ENCODE assay signal across 2 cellular contexts in the genomic region with DNA sequence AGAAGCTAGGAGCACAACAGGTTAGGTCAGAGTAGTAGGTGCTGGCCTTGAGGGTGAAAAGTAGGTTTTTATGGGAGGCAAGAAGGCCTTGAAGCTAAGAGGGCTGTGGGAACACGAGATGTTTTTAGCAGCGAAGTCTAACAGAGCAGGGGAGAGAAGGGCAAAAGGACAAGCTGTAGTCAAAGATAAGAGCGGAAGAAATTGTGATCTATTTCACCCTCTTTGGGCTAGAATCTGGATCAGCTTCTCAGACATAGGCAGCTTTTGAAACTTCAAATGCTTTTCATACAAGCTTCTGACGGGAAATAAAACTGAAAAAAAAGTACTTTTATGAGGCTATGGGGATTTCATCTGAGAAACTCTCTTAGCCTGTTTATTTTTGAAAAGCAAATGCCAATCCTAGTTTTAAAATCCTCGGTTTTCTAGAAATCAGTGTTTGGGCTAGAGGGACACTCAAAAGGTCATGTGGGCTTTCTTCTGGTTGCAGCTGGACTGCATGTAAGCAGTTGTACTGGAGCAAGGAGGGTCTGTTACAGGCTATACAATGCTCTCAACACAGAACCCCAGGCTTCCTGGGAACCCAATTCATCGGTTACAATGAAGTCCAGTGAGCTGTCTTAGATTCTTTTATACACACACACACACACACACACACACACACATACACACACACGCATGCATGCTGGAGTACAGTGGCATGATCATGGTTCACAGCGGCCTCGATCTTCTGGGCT.
TF ChIP-seq lines count a peak whose summit lies in the region.

No MANE protein-coding gene starts in this region.

TF ChIP-seq in neural cell, 6 proteins besides CTCF, POLR2A, EP300 and RAD21 (continued from another document):
- TF ChIP-seq REST (IDR thresholded peaks at IDR 0.05; ENCODE audit: borderline replicate concordance) = no peak
- no peak for TF ChIP-seq EZH2 (IDR thresholded peaks at IDR 0.05; ENCODE audit: borderline replicate concordance, insufficient read depth, low read length, poor library complexity, severe bottlenecking)
- no peak for TF ChIP-seq SMC3 (conservative IDR thresholded peaks at IDR 0.05; ENCODE audit: poor library complexity)
- TF ChIP-seq POLR2AphosphoS5 (IDR thresholded peaks at IDR 0.05) = no peak
- TF ChIP-seq TAF1 (IDR thresholded peaks at IDR 0.05; ENCODE audit: low read depth) = no peak

TF ChIP-seq in WTC11, 78 proteins besides CTCF, POLR2A, EP300 and RAD21 (continued from another document):
- TF ChIP-seq ZNF532 (CRISPR knock-in tag; IDR thresholded peaks at IDR 0.05; ENCODE audit: borderline replicate concordance) (no peak), ZNF671 (CRISPR knock-in tag; IDR thresholded peaks at IDR 0.05) (no peak), CREB1 (CRISPR knock-in tag; IDR thresholded peaks at IDR 0.05) (no peak), NR2C2 (CRISPR knock-in tag; IDR thresholded peaks at IDR 0.05) (no peak), ERG (CRISPR knock-in tag; IDR thresholded peaks at IDR 0.05) (no peak), SOX15 (CRISPR knock-in tag; IDR thresholded peaks at IDR 0.05) (no peak), KAT7 (CRISPR knock-in tag; IDR thresholded peaks at IDR 0.05; ENCODE audit: borderline replicate concordance) (no peak), E2F5 (CRISPR knock-in tag; IDR thresholded peaks at IDR 0.05) (no peak), TEAD4 (CRISPR knock-in tag; IDR thresholded peaks at IDR 0.05) (no peak), ZNF423 (CRISPR knock-in tag; IDR thresholded peaks at IDR 0.05) (no peak), ESRRA (CRISPR knock-in tag; IDR thresholded peaks at IDR 0.05; ENCODE audit: borderline replicate concordance) (no peak), MAX (CRISPR knock-in tag; IDR thresholded peaks at IDR 0.05) (no peak), EMX1 (CRISPR knock-in tag; IDR thresholded peaks at IDR 0.05) (no peak)
- TF ChIP-seq, protein P1, sequence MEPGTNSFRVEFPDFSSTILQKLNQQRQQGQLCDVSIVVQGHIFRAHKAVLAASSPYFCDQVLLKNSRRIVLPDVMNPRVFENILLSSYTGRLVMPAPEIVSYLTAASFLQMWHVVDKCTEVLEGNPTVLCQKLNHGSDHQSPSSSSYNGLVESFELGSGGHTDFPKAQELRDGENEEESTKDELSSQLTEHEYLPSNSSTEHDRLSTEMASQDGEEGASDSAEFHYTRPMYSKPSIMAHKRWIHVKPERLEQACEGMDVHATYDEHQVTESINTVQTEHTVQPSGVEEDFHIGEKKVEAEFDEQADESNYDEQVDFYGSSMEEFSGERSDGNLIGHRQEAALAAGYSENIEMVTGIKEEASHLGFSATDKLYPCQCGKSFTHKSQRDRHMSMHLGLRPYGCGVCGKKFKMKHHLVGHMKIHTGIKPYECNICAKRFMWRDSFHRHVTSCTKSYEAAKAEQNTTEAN (CRISPR knock-in tag; IDR thresholded peaks at IDR 0.05) = no peak
TF ChIP-seq in WTC11: peak in this region for 0.
